12 cellular contexts compared by ENCODE assay signal in the genomic region with DNA sequence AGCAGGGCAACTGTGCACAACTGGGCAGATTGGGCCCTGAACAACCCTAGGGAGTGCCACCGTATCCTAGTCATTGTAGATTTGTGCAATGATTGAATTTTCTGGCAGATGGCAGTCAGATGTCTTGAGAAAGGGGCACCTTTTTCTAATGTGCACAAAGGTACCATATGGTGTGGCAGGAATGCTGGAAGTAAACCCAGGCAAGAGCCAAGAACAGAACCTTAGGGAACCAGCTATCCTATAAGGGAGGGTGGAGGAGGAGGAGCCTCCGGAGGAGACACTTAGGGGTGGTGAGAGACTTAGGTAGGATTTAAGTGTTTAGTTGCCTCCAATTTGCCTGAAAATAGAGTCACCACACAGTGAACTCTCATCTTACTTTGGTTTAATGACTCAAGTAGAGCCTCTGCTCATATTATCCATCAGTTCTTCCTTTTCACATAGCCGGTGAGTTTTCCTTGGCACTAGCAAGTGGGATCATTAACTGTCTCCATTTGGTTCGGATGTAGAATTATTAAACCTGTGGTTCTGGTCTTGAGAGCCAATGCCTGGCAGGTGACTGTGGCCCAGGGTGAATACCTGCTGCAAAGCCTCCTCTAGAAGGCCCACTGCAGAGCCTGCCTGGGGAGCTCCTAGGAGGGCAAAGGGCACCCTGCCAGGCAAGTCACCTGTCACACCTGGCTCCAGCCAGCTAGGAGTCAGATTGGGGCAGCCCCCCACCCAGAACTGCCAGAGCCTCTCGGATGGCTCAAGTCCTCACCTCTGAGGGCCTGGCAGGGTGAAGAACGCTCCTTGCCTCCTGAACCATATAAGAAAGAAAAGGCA.
A peak's percentile ranks its signal among the peaks of the same experiment; 100 is the strongest.
DNase-seq lines count a peak whose midpoint lies in the region; ATAC-seq, FAIRE-seq and TF ChIP-seq lines count a peak whose summit lies in the region.
"Had no signal": no experiment of that assay in that cellular context is flagged by ENCODE, and none has a peak within 500 bp of the region (broad histone marks: within the 10 kb centered on the region; RNA-seq: fewer than 3 reads in every experiment).

No MANE protein-coding gene starts in this region.

- no peaks in the 10 kb centered on the region for H3K27me3 ChIP-seq in DOHH2 (ENCODE audit: control insufficient read depth, low read length)
- H3K27me3 ChIP-seq in Peyer's patch, result no peaks in the 10 kb centered on the region
- H3K27me3 ChIP-seq in small intestine (ENCODE audit: control insufficient read depth in 2 of 2, insufficient read depth in 2 of 2, low read length in 2 of 2), result no peaks in the 10 kb centered on the region
- H3K27me3 ChIP-seq: SJSA1 had no signal

- H3K9me3 ChIP-seq in DOHH2 (ENCODE audit: control insufficient read depth, insufficient read depth, low read length) (no peaks in the 10 kb centered on the region), Peyer's patch (no peaks in the 10 kb centered on the region), small intestine (ENCODE audit: control insufficient read depth, low read depth) (no peaks in the 10 kb centered on the region)
- H3K9me3 ChIP-seq: SJSA1 had no signal

- no peaks in the 10 kb centered on the region for H3K9me2 ChIP-seq in DOHH2 (replicated peaks; ENCODE audit: control insufficient read depth, low read length)

- TF ChIP-seq CTCF in DOHH2 (IDR thresholded peaks at IDR 0.05; ENCODE audit: low read depth, low read length, poor library complexity, severe bottlenecking) (no peak), Peyer's patch (IDR thresholded peaks at IDR 0.05) (no peak)

- ATAC-seq in HG03521 (IDR thresholded peaks at IDR 0.05; ENCODE audit: unreplicated experiment), result no peak

- DNase-seq in Peyer's patch, result peak in 2 of 3 donors; percentile 55 to 59
- DNase-seq in small intestine, result peak; percentile 50
- DNase-seq in KG1 (lab: John Stamatoyannopoulos, UW), result no peak
- DNase-seq in dermis blood vessel endothelial cell, result no peak
- DNase-seq: DMS79 treated with DMSO at 0.1 percent for 48 hours, NCI-H187 had no signal

- H3K4me1 ChIP-seq in DOHH2 (ENCODE audit: control insufficient read depth, low read length) (peaks cover 62% of the 10 kb centered on the region), Peyer's patch (peaks cover 0 to 13% (median 3%) of the 10 kb centered on the region in 4 donors), small intestine (ENCODE audit: control insufficient read depth in 2 of 2, insufficient read depth in 1 of 2, low read depth in 1 of 2, low read length in 1 of 2) (peaks cover 4 to 19% of the 10 kb centered on the region in 2 donors)
- H3K4me1 ChIP-seq: SJSA1 had no signal

- no peaks in the 10 kb centered on the region for H3K36me3 Mint-ChIP-seq in dendritic cell treated with granulocyte-macrophage colony-stimulating factor and Interleukin-4, amounts not matched to agents 40 ng/mL and 50 ng/mL, for 4 days (ENCODE audit: low read depth)

- intact Hi-C loops in dendritic cell treated with granulocyte-macrophage colony-stimulating factor and Interleukin-4, amounts not matched to agents 40 ng/mL and 50 ng/mL, for 4 days (cut with micrococcal nuclease), result no loop called here

- no peaks in the 10 kb centered on the region for H3K79me2 ChIP-seq in DOHH2 (ENCODE audit: control insufficient read depth, low read length)

- H3K9me3 Mint-ChIP-seq in dendritic cell treated with granulocyte-macrophage colony-stimulating factor and Interleukin-4, amounts not matched to agents 40 ng/mL and 50 ng/mL, for 4 days, result no peaks in the 10 kb centered on the region

- 50 to 76% (median 63%) methylated on average over 6 of the region's 6 CpGs for WGBS in small intestine, 3 donors

- H3K27ac ChIP-seq in DOHH2 (ENCODE audit: low read depth, low read length) (no peak overlapping the region), Peyer's patch (peak overlapping the region in 3 of 4 donors; percentile 12 to 59 (median 49)), small intestine (ENCODE audit: low read depth in 1 of 2, low read length in 1 of 2) (peak overlapping the region in 1 of 2 donors; percentile 74)
- H3K27ac ChIP-seq: HL-60, SJSA1 had no signal

- H3K27me3 Mint-ChIP-seq in dendritic cell treated with granulocyte-macrophage colony-stimulating factor and Interleukin-4, amounts not matched to agents 40 ng/mL and 50 ng/mL, for 4 days, result no peaks in the 10 kb centered on the region

- H3K4me3 ChIP-seq in DOHH2 (ENCODE audit: low read length), result no peak overlapping the region
- no peak overlapping the region for H3K4me3 ChIP-seq in Peyer's patch
- H3K4me3 ChIP-seq in small intestine (ENCODE audit: low read depth in 1 of 2, low read length in 2 of 2), result no peak overlapping the region
- H3K4me3 ChIP-seq: SJSA1 had no signal

- no peak overlapping the region for H3K4me3 Mint-ChIP-seq in dendritic cell treated with granulocyte-macrophage colony-stimulating factor and Interleukin-4, amounts not matched to agents 40 ng/mL and 50 ng/mL, for 4 days

- FAIRE-seq in small intestine (lab: Jason Lieb, UNC), result no peak
- FAIRE-seq: islet of Langerhans had no signal

- peak overlapping the region; percentile 59 for H3K27ac Mint-ChIP-seq in dendritic cell treated with granulocyte-macrophage colony-stimulating factor and Interleukin-4, amounts not matched to agents 40 ng/mL and 50 ng/mL, for 4 days

- H3K4me1 Mint-ChIP-seq in dendritic cell treated with granulocyte-macrophage colony-stimulating factor and Interleukin-4, amounts not matched to agents 40 ng/mL and 50 ng/mL, for 4 days (ENCODE audit: low read depth), result peaks cover 40% of the 10 kb centered on the region

- no peaks in the 10 kb centered on the region for H4K20me1 ChIP-seq in DOHH2 (ENCODE audit: control insufficient read depth, insufficient read depth, low read depth, low read length)

- peaks cover 12% of the 10 kb centered on the region for H3F3A ChIP-seq in DOHH2 (ENCODE audit: control insufficient read depth, insufficient read depth)

- no peaks in the 10 kb centered on the region for H3K36me3 ChIP-seq in DOHH2 (ENCODE audit: control insufficient read depth, low read length)
- no peaks in the 10 kb centered on the region for H3K36me3 ChIP-seq in Peyer's patch
- H3K36me3 ChIP-seq in small intestine (ENCODE audit: control insufficient read depth in 2 of 2, insufficient read depth in 2 of 2, low read length in 2 of 2), result no peaks in the 10 kb centered on the region
- H3K36me3 ChIP-seq: SJSA1 had no signal

- peak overlapping the region; percentile 52 for H3K4me2 ChIP-seq in DOHH2 (ENCODE audit: low read length)

- TF ChIP-seq POLR2A in Peyer's patch (IDR thresholded peaks at IDR 0.05), result no peak

Comparison
In these comparisons a context has a peak if more than half of its experiments do, and no peak if none do; other contexts are left out.
1. DNase-seq: peak in Peyer's patch (2 of 3) and small intestine (single experiment); none in KG1 (single experiment) and dermis blood vessel endothelial cell (single experiment).